9 cellular contexts compared by ENCODE assay signal in genomic region chr11:63212742-63213141, GRCh38. TPM values are rescaled to one million over a fixed set of nuclear protein-coding genes. Genes with fewer than 3 reads are reported as not detected.
DNase-seq lines count a peak whose midpoint lies in the region; ATAC-seq and TF ChIP-seq lines count a peak whose summit lies in the region.
"Had no signal": no experiment of that assay in that cellular context is flagged by ENCODE, and none has a peak within 500 bp of the region (broad histone marks: within the 10 kb centered on the region; RNA-seq: fewer than 3 reads in every experiment).

No MANE protein-coding gene starts in this region.

- CTCF ChIA-PET in RWPE1 (lab: Yijun Ruan, JAX): interaction anchor here (0.7 kb wide), 1 partner anchor 62 kb away, joined by 4 read pairs; no protein-coding TSS in a partner anchor

- TF ChIP-seq CTCF in AG09319 (IDR thresholded peaks at IDR 0.05; ENCODE audit: low read depth, low read length): peak; percentile 39
- peak; percentile 43 for TF ChIP-seq CTCF in GM12864 (IDR thresholded peaks at IDR 0.05; ENCODE audit: low read depth, low read length, missing control alignments)
- peak; percentile 62 for TF ChIP-seq CTCF in RWPE1 (conservative IDR thresholded peaks at IDR 0.05; ENCODE audit: low read depth)
- peak; percentile 59 for TF ChIP-seq CTCF in fibroblast of villous mesenchyme (IDR thresholded peaks at IDR 0.05; ENCODE audit: insufficient read depth, low read depth, low read length)
- TF ChIP-seq CTCF in type B pancreatic cell (conservative IDR thresholded peaks at IDR 0.05): peak; percentile 77

- no peak for ATAC-seq in HG02885 (IDR thresholded peaks at IDR 0.05; ENCODE audit: poor library complexity, unreplicated experiment)
- no peak for ATAC-seq in HG03571 (IDR thresholded peaks at IDR 0.05; ENCODE audit: unreplicated experiment)

- H3K27ac ChIP-seq in RWPE1: no peak overlapping the region
- H3K27ac ChIP-seq: thoracic aorta had no signal

- no peak overlapping the region for H3K4me3 Mint-ChIP-seq in type B pancreatic cell

- no peaks in the 10 kb centered on the region for H3K27me3 Mint-ChIP-seq in type B pancreatic cell

- H3K27ac Mint-ChIP-seq in type B pancreatic cell: no peak overlapping the region

- DNase-seq in AG09319 (ENCODE audit: extremely low read depth, low read depth) (no peak), GM12864 (ENCODE audit: low read depth) (no peak), RWPE1 (ENCODE audit: low spot score) (peak; percentile 26), fibroblast of villous mesenchyme (ENCODE audit: low read depth) (peak; percentile 19), type B pancreatic cell (ENCODE audit: extremely low spot score, unreplicated experiment) (no peak), amygdala (lab: John Stamatoyannopoulos, UW) (no peak)

- no peak overlapping the region for H3K4me3 ChIP-seq in GM12864 (ENCODE audit: low read depth, low read length)
- no peak overlapping the region for H3K4me3 ChIP-seq in fibroblast of villous mesenchyme (ENCODE audit: low read depth, low read length)
- H3K4me3 ChIP-seq: thoracic aorta had no signal

- peaks cover 25% of the 10 kb centered on the region for H3K4me1 Mint-ChIP-seq in type B pancreatic cell (ENCODE audit: unreplicated experiment)

- no peaks in the 10 kb centered on the region for H3K9me3 Mint-ChIP-seq in type B pancreatic cell

- POLR2A ChIA-PET in RWPE1 (lab: Yijun Ruan, JAX; ENCODE audit: low non-redundant PET): no interaction called here

- no peaks in the 10 kb centered on the region for H3K36me3 Mint-ChIP-seq in type B pancreatic cell

RNA-seq across cellular contexts. Expression of gene SLC22A25, which starts 30.7 kb away (rescaled TPM):
- total RNA-seq in fibroblast of villous mesenchyme (not detected in 2 replicates), type B pancreatic cell (ENCODE audit: low replicate concordance) (0.17 TPM in 1 of 2 replicates, not detected in the other)
- total RNA-seq: thoracic aorta had no signal

Comparison
In these comparisons a context has a peak if more than half of its experiments do, and no peak if none do; other contexts are left out.
1. DNase-seq: peak in RWPE1 (single experiment) and fibroblast of villous mesenchyme (single experiment); none in AG09319 (single experiment), GM12864 (single experiment), type B pancreatic cell (single experiment) and amygdala (0 of 56).
2. Peak in every context shown above with its lines, with median percentiles within 50 percentile points of each other: CTCF ChIP-seq.